15 cellular contexts compared by ENCODE assay signal in genomic region chr5:68392608-68393007, GRCh38.
"Had no signal": no experiment of that assay in that cellular context is flagged by ENCODE, and none has a peak within 500 bp of the region (broad histone marks: within the 10 kb centered on the region; RNA-seq: fewer than 3 reads in every experiment).

No MANE protein-coding gene starts in this region.

- H3K9me3 ChIP-seq: ovary, sigmoid colon, stomach had no signal

- H3K27me3 ChIP-seq: brain microvascular endothelial cell, ovary, sigmoid colon, spleen, stomach had no signal

- DNase-seq: activated CD4-positive, alpha-beta memory T cell treated with anti-CD3 and anti-CD28 coated beads for 36 hours; activated CD4-positive, alpha-beta T cell treated with anti-CD3 and anti-CD28 coated beads for 36 hours; activated gamma-delta T cell treated with Interleukin-2 at 50 U/mL for 16 hours; activated naive CD8-positive, alpha-beta T cell treated with anti-CD3 and anti-CD28 coated beads, Interleukin-2, amount 10 ng/mL, durations not matched to agents 7 days and 5 days; anterior cingulate cortex; brain microvascular endothelial cell; foreskin fibroblast; kidney glomerular epithelial cell; ovary; sigmoid colon; spleen; stimulated activated CD4-positive, alpha-beta T cell treated with anti-CD3 and anti-CD28 coated beads, Interleukin-1b, Interleukin-23, amount 100 ng/mL, for 48 hours; stomach had no signal

- H3K4me1 ChIP-seq: sigmoid colon had no signal

- H3K27ac ChIP-seq: brain microvascular endothelial cell, coronary artery, ovary, sigmoid colon, spleen, thoracic aorta had no signal

- ATAC-seq: activated CD4-positive, alpha-beta T cell treated with anti-CD3 and anti-CD28 coated beads for 36 hours had no signal

- H3K4me3 ChIP-seq: coronary artery, ovary, sigmoid colon, spleen, stomach, thoracic aorta had no signal

- H3K36me3 ChIP-seq: brain microvascular endothelial cell, ovary, sigmoid colon, spleen, stomach, thoracic aorta had no signal
